ENCODE assay signal across 7 cellular contexts in genomic region chr10:86648706-86649426, GRCh38. TPM values are rescaled to one million over a fixed set of nuclear protein-coding genes. Genes with fewer than 3 reads are reported as not detected.
DNase-seq lines count a peak whose midpoint lies in the region; ATAC-seq, FAIRE-seq and TF ChIP-seq lines count a peak whose summit lies in the region.

No MANE protein-coding gene starts in this region.

- H3K36me3 ChIP-seq in SJSA1, result no peaks in the 10 kb centered on the region
- H3K36me3 ChIP-seq in heart left ventricle, result no peaks in the 10 kb centered on the region
- H3K36me3 ChIP-seq in stomach, result no peaks in the 10 kb centered on the region

- H3K27ac ChIP-seq in SJSA1 (peak overlapping the region; percentile 68), heart left ventricle (peak overlapping the region in 5 of 12 donors; percentile 5 to 42 (median 35)), stomach (no peak overlapping the region)

- intact Hi-C loops in heart left ventricle (cut with DNase I), result no loop called here
- intact Hi-C loops in stomach (cut with DNase I; ENCODE audit: low total_unique reads), result no loop called here

- TF ChIP-seq CTCF in heart left ventricle (IDR thresholded peaks at IDR 0.05), result no peak
- TF ChIP-seq CTCF in stomach (IDR thresholded peaks at IDR 0.05), result no peak

- H3K4me3 ChIP-seq in SJSA1 (no peak overlapping the region), heart left ventricle (no peak overlapping the region), stomach (no peak overlapping the region)

- peak; percentile 84 for FAIRE-seq in H54 (lab: Jason Lieb, UNC)

- H3K27me3 ChIP-seq in SJSA1 (replicated peaks), result no peaks in the 10 kb centered on the region
- H3K27me3 ChIP-seq in heart left ventricle, result no peaks in the 10 kb centered on the region
- no peaks in the 10 kb centered on the region for H3K27me3 ChIP-seq in stomach

- peak; percentile 49 to 73 (median 60) for ATAC-seq in heart left ventricle
- ATAC-seq in GM18861 (IDR thresholded peaks at IDR 0.05; ENCODE audit: unreplicated experiment), result no peak
- ATAC-seq in HG02588 (IDR thresholded peaks at IDR 0.05; ENCODE audit: unreplicated experiment), result no peak

- peak; percentile 94 for DNase-seq in H54 (ENCODE audit: insufficient read length, low spot score)
- peak; percentile 59 to 76 for DNase-seq in SJSA1 (ENCODE audit: low read depth in 1 of 2, low spot score in 2 of 2)
- DNase-seq in heart left ventricle, result peak in 4 of 5 donors; percentile 61 to 77 (median 72)
- peak; percentile 39 for DNase-seq in stomach
- DNase-seq in HuH-7.5 (ENCODE audit: low spot score), result no peak

- H3K4me1 ChIP-seq in SJSA1 (replicated peaks), result peaks cover 49% of the 10 kb centered on the region
- peaks cover 0 to 52% (median 23%) of the 10 kb centered on the region in 12 donors for H3K4me1 ChIP-seq in heart left ventricle
- H3K4me1 ChIP-seq in stomach, result peaks cover 5 to 26% (median 16%) of the 10 kb centered on the region in 4 donors

- no peak for TF ChIP-seq EP300 in stomach (IDR thresholded peaks at IDR 0.05)

- 43 to 54% (median 44%) methylated on average over 8 to 9 of the region's 9 CpGs for WGBS in heart left ventricle, 4 donors
- 37 to 48% (median 45%) methylated on average over 9 of the region's 9 CpGs for WGBS in stomach, 5 donors

- H3K9me3 ChIP-seq in SJSA1 (replicated peaks), result no peaks in the 10 kb centered on the region
- H3K9me3 ChIP-seq in heart left ventricle, result no peaks in the 10 kb centered on the region
- no peaks in the 10 kb centered on the region for H3K9me3 ChIP-seq in stomach

- TF ChIP-seq POLR2A in H54 (IDR thresholded peaks at IDR 0.05; ENCODE audit: low read depth, low read length) (no peak), heart left ventricle (IDR thresholded peaks at IDR 0.05) (no peak), stomach (IDR thresholded peaks at IDR 0.05) (no peak)

RNA-seq across cellular contexts. Expression of gene OPN4, which starts 5.5 kb away (rescaled TPM):
- total RNA-seq in SJSA1 (2014; rRNA removed; shearing (Covaris generic)), result not detected in 2 replicates
- total RNA-seq in heart left ventricle (under 1 TPM in 3 of 9 donors, not detected in 6; 0.19 to 0.28 (median 0.25) TPM), stomach (not detected)
- polyA plus RNA-seq in heart left ventricle (under 1 TPM; 0.03 to 0.08 TPM), stomach (not detected)

RNA-seq across cellular contexts. Expression of gene LDB3, which starts 19.4 kb away (rescaled TPM):
- 1.1 and 1.4 TPM in 2 replicates for total RNA-seq in SJSA1 (2014; rRNA removed; shearing (Covaris generic))
- total RNA-seq in heart left ventricle (1,000 to 10,000 TPM in 7 of 9 donors, 100 to 1,000 TPM in 2; 800 to 1,716 (median 1,273) TPM), stomach (1 to 10 TPM in 4 of 5 donors, under 1 TPM in 1; 0.29 to 8.5 (median 2.2) TPM)
- polyA plus RNA-seq in heart left ventricle (1,000 to 10,000 TPM in 1 of 2 donors, 100 to 1,000 TPM in 1; 165 to 1,759 TPM), stomach (1 to 10 TPM; 1.1 to 3.4 (median 2.7) TPM)

Comparison
In these comparisons a context has a peak if more than half of its experiments do, and no peak if none do; other contexts are left out.
1. ATAC-seq: peak in heart left ventricle (4 of 4); none in GM18861 (single experiment) and HG02588 (single experiment).
2. RNA of gene LDB3, which starts 19.4 kb away (total RNA-seq): 800 to 1,716 TPM in heart left ventricle; 0.29 to 8.5 TPM in stomach and 1.1 to 1.4 TPM in SJSA1; every median in the first group is over 10 times any median in the second.